ENCODE assay signal across 8 cellular contexts in genomic region chr15:55917881-55918296, GRCh38.
DNase-seq lines count a peak whose midpoint lies in the region; ATAC-seq and TF ChIP-seq lines count a peak whose summit lies in the region.

No MANE protein-coding gene starts in this region.

- H3K9me3 ChIP-seq in body of pancreas = no peaks in the 10 kb centered on the region

- peak; percentile 29 for DNase-seq in activated naive CD4-positive, alpha-beta T cell treated with anti-CD3 and anti-CD28 coated beads for 36 hours
- DNase-seq in activated naive CD4-positive, alpha-beta T cell (lab: John Stamatoyannopoulos, UW) = no peak
- DNase-seq in NCI-H2171 treated with DMSO at 0.1 percent for 48 hours (lab: John Stamatoyannopoulos, UW) = peak; percentile 51
- peak in 3 of 4 donors; percentile 20 to 40 (median 23) for DNase-seq in body of pancreas
- peak; percentile 71 for DNase-seq in kidney tubule cell (ENCODE audit: low spot score)
- DNase-seq in T-helper 2 cell treated with Interferon-gamma antibody and Interleukin-4, amounts not matched to agents 5 μg/mL and 100 μg/mL, for 36 hours (ENCODE audit: low spot score) = no peak
- DNase-seq in immature natural killer cell = no peak

- no peak overlapping the region for H3K4me3 ChIP-seq in body of pancreas

- H3K27me3 ChIP-seq in body of pancreas = no peaks in the 10 kb centered on the region

- ATAC-seq in body of pancreas (no peak), GM18909 (IDR thresholded peaks at IDR 0.05; ENCODE audit: poor library complexity, unreplicated experiment) (no peak)

- no peak overlapping the region for H3K4me3 Mint-ChIP-seq in activated naive CD4-positive, alpha-beta T cell treated with anti-CD3 and anti-CD28 coated beads for 36 hours
- H3K4me3 Mint-ChIP-seq in T-helper 2 cell treated with Interferon-gamma antibody and Interleukin-4, amounts not matched to agents 5 μg/mL and 100 μg/mL, for 36 hours = no peak overlapping the region
- no peak overlapping the region for H3K4me3 Mint-ChIP-seq in immature natural killer cell

- no peaks in the 10 kb centered on the region for H3K4me1 ChIP-seq in body of pancreas

- H3K9me3 Mint-ChIP-seq in activated naive CD4-positive, alpha-beta T cell treated with anti-CD3 and anti-CD28 coated beads for 36 hours = no peaks in the 10 kb centered on the region
- no peaks in the 10 kb centered on the region for H3K9me3 Mint-ChIP-seq in T-helper 2 cell treated with Interferon-gamma antibody and Interleukin-4, amounts not matched to agents 5 μg/mL and 100 μg/mL, for 36 hours
- no peaks in the 10 kb centered on the region for H3K9me3 Mint-ChIP-seq in immature natural killer cell

- peak in 6 of 7 experiments; percentile 32 to 65 (median 40) for TF ChIP-seq CTCF in body of pancreas (IDR thresholded peaks at IDR 0.05)

- no peaks in the 10 kb centered on the region for H3K36me3 ChIP-seq in body of pancreas (replicated peaks in 1 of 2; ENCODE audit: insufficient read depth in 1 of 2, low read depth in 2 of 2)

- H3K4me1 Mint-ChIP-seq in activated naive CD4-positive, alpha-beta T cell treated with anti-CD3 and anti-CD28 coated beads for 36 hours (ENCODE audit: low read depth) = peaks cover 4% of the 10 kb centered on the region
- H3K4me1 Mint-ChIP-seq in T-helper 2 cell treated with Interferon-gamma antibody and Interleukin-4, amounts not matched to agents 5 μg/mL and 100 μg/mL, for 36 hours (ENCODE audit: low read depth) = no peaks in the 10 kb centered on the region
- H3K4me1 Mint-ChIP-seq in immature natural killer cell = no peaks in the 10 kb centered on the region

- H3K27ac ChIP-seq in body of pancreas = no peak overlapping the region

- H3K27ac Mint-ChIP-seq in activated naive CD4-positive, alpha-beta T cell treated with anti-CD3 and anti-CD28 coated beads for 36 hours = no peak overlapping the region
- H3K27ac Mint-ChIP-seq in T-helper 2 cell treated with Interferon-gamma antibody and Interleukin-4, amounts not matched to agents 5 μg/mL and 100 μg/mL, for 36 hours = no peak overlapping the region
- H3K27ac Mint-ChIP-seq in immature natural killer cell = no peak overlapping the region

- no peaks in the 10 kb centered on the region for H3K27me3 Mint-ChIP-seq in activated naive CD4-positive, alpha-beta T cell treated with anti-CD3 and anti-CD28 coated beads for 36 hours (ENCODE audit: low read depth)
- no peaks in the 10 kb centered on the region for H3K27me3 Mint-ChIP-seq in T-helper 2 cell treated with Interferon-gamma antibody and Interleukin-4, amounts not matched to agents 5 μg/mL and 100 μg/mL, for 36 hours (ENCODE audit: low read depth)
- H3K27me3 Mint-ChIP-seq in immature natural killer cell (ENCODE audit: low read depth in 3 of 3) = no peaks in the 10 kb centered on the region

- CTCF ChIA-PET in activated naive CD4-positive, alpha-beta T cell treated with anti-CD3 and anti-CD28 coated beads for 36 hours (lab: Charles Lee) = interaction anchor here (0.6 to 1.6 kb wide), 6 partner anchors 18 to 188 kb away, joined by 3 to 5 read pairs (median 4); no protein-coding TSS in a partner anchor

- H3K36me3 Mint-ChIP-seq in activated naive CD4-positive, alpha-beta T cell treated with anti-CD3 and anti-CD28 coated beads for 36 hours (ENCODE audit: low read depth) = peaks cover 1% of the 10 kb centered on the region
- no peaks in the 10 kb centered on the region for H3K36me3 Mint-ChIP-seq in T-helper 2 cell treated with Interferon-gamma antibody and Interleukin-4, amounts not matched to agents 5 μg/mL and 100 μg/mL, for 36 hours (ENCODE audit: low read depth)
- no peaks in the 10 kb centered on the region for H3K36me3 Mint-ChIP-seq in immature natural killer cell

- intact Hi-C loops in activated naive CD4-positive, alpha-beta T cell treated with anti-CD3 and anti-CD28 coated beads for 36 hours (cut with micrococcal nuclease) = no loop called here
- intact Hi-C loops in body of pancreas (cut with DNase I) = no loop called here

- TF ChIP-seq POLR2A in body of pancreas (IDR thresholded peaks at IDR 0.05) = no peak

- 0 to 2% methylated on average over 1 of the region's 1 CpG for WGBS in body of pancreas, 2 donors

Comparison
In these comparisons a context has a peak if more than half of its experiments do, and no peak if none do; other contexts are left out.
1. DNase-seq: peak in activated naive CD4-positive, alpha-beta T cell treated with anti-CD3 and anti-CD28 coated beads for 36 hours (single experiment), NCI-H2171 treated with DMSO at 0.1 percent for 48 hours (single experiment), body of pancreas (3 of 4) and kidney tubule cell (single experiment); none in activated naive CD4-positive, alpha-beta T cell (0 of 4), T-helper 2 cell treated with Interferon-gamma antibody and Interleukin-4, amounts not matched to agents 5 μg/mL and 100 μg/mL, for 36 hours (single experiment) and immature natural killer cell (0 of 3).